ENCODE assay signal across 13 cellular contexts in the genomic region with DNA sequence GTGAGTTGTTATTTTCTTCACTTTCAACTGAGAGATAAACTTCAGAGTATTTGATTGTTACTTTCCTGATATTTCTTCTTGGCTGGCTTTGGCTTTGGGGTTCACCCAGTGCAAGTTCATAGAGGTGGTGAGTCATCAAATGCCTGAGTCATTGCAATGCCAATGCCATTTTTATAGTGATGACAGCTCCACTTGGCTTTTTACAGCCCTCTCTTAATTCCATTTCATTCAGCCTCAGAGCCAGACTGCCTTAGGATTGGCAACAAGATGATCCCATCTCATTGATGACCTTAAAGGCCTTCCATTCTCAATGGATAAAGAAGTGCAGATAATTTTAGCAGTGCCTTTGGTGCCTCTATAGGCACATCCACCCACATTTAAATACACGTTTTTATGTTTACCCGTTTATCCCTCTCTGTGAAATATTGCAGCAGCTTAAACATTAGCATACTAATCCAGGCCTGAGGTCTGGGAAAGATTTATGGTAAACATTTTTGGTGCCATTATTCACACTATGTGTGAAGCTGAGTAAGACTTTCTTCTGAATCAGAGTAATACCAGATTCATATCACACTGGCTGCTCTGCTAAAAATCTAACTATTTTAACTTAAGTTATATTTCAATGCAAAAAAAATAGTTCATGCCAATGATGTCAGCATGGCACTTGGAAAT.
A peak's percentile ranks its signal among the peaks of the same experiment; 100 is the strongest.
DNase-seq lines count a peak whose midpoint lies in the region; ATAC-seq and TF ChIP-seq lines count a peak whose summit lies in the region.
"Had no signal": no experiment of that assay in that cellular context is flagged by ENCODE, and none has a peak within 500 bp of the region (broad histone marks: within the 10 kb centered on the region; RNA-seq: fewer than 3 reads in every experiment).

No MANE protein-coding gene starts in this region.

- H3K4me3 Mint-ChIP-seq in Calu3 (ENCODE audit: low read depth, unreplicated experiment) (no peak overlapping the region), endodermal cell (no peak overlapping the region)
- H3K4me3 Mint-ChIP-seq in CD4-positive, alpha-beta memory T cell = no peak overlapping the region
- H3K4me3 Mint-ChIP-seq: CD8-positive, alpha-beta memory T cell had no signal

- CTCF ChIA-PET in Calu3 (lab: Charles Lee) = no interaction called here
- CTCF ChIA-PET in CD4-positive, alpha-beta memory T cell (lab: Charles Lee; ENCODE audit: partially characterized antibody) = no interaction called here

- POLR2A ChIA-PET in CD4-positive, alpha-beta memory T cell (lab: Charles Lee; ENCODE audit: partially characterized antibody) = no interaction called here

- no peaks in the 10 kb centered on the region for H3K36me3 Mint-ChIP-seq in Calu3 (ENCODE audit: insufficient read depth, unreplicated experiment)
- H3K36me3 Mint-ChIP-seq in endodermal cell (ENCODE audit: low read depth) = no peaks in the 10 kb centered on the region
- no peaks in the 10 kb centered on the region for H3K36me3 Mint-ChIP-seq in CD4-positive, alpha-beta memory T cell
- H3K36me3 Mint-ChIP-seq: CD8-positive, alpha-beta memory T cell had no signal

- in situ Hi-C loops in astrocyte of the cerebellum (cut with HindIII; ENCODE audit: low sequenced_read_pairs) = no loop called here

- H3K27ac Mint-ChIP-seq in Calu3 (ENCODE audit: unreplicated experiment) = no peak overlapping the region
- no peak overlapping the region for H3K27ac Mint-ChIP-seq in endodermal cell
- no peak overlapping the region for H3K27ac Mint-ChIP-seq in CD4-positive, alpha-beta memory T cell
- H3K27ac Mint-ChIP-seq: CD8-positive, alpha-beta memory T cell had no signal

- H3K36me3 ChIP-seq in hepatocyte (replicated peaks; ENCODE audit: insufficient read depth, low read depth) (no peaks in the 10 kb centered on the region), endodermal cell (ENCODE audit: control insufficient read depth, insufficient read depth, low read length) (no peaks in the 10 kb centered on the region)
- no peaks in the 10 kb centered on the region for H3K36me3 ChIP-seq in CD4-positive, alpha-beta memory T cell (ENCODE audit: insufficient read depth, low read length)

- H3K27ac ChIP-seq in hepatocyte = no peak overlapping the region
- no peak overlapping the region for H3K27ac ChIP-seq in endodermal cell (ENCODE audit: low read depth, low read length)
- H3K27ac ChIP-seq in CD4-positive, alpha-beta memory T cell (ENCODE audit: low read depth, low read length) = no peak overlapping the region

- WGBS in hepatocyte (ENCODE audit: low lambda C conversion rate, missing lambda C conversion rate) = 67% methylated on average over 2 of the region's 2 CpGs
- 71% methylated on average over 2 of the region's 2 CpGs; no CpG with 5 or more reads in 1 of the 2 experiments for WGBS in endodermal cell (ENCODE audit: insufficient coverage in 1 of 2, insufficient read length in 1 of 2), 2 experiments

- H3K4me1 ChIP-seq in hepatocyte (ENCODE audit: insufficient read depth) (no peaks in the 10 kb centered on the region), endodermal cell (ENCODE audit: control insufficient read depth, insufficient read depth, low read length) (no peaks in the 10 kb centered on the region)
- H3K4me1 ChIP-seq in CD4-positive, alpha-beta memory T cell (ENCODE audit: insufficient read depth, low read length) = no peaks in the 10 kb centered on the region

- TF ChIP-seq CTCF in Calu3 (IDR thresholded peaks at IDR 0.05; ENCODE audit: unreplicated experiment) (no peak), astrocyte of the cerebellum (IDR thresholded peaks at IDR 0.05; ENCODE audit: low read depth, low read length, missing control alignments) (no peak), hepatocyte (IDR thresholded peaks at IDR 0.05; ENCODE audit: poor library complexity) (no peak), endodermal cell (conservative IDR thresholded peaks at IDR 0.05) (no peak)

- H3K27me3 ChIP-seq in hepatocyte (no peaks in the 10 kb centered on the region), endodermal cell (ENCODE audit: control insufficient read depth, insufficient read depth, low read length, poor library complexity, severe bottlenecking) (no peaks in the 10 kb centered on the region)
- no peaks in the 10 kb centered on the region for H3K27me3 ChIP-seq in CD4-positive, alpha-beta memory T cell (ENCODE audit: insufficient read depth, low read length)

- no peak overlapping the region for H2AFZ ChIP-seq in hepatocyte

- no peaks in the 10 kb centered on the region for H3K79me2 ChIP-seq in hepatocyte

- no peaks in the 10 kb centered on the region for H4K20me1 ChIP-seq in hepatocyte (ENCODE audit: insufficient read depth, poor library complexity, severe bottlenecking)

- no peak overlapping the region for H3K4me3 ChIP-seq in astrocyte of the cerebellum (ENCODE audit: low read depth, low read length)
- no peak overlapping the region for H3K4me3 ChIP-seq in hepatocyte
- no peak overlapping the region for H3K4me3 ChIP-seq in endodermal cell (ENCODE audit: low read length)
- no peak overlapping the region for H3K4me3 ChIP-seq in CD4-positive, alpha-beta memory T cell (ENCODE audit: low read length in 2 of 2)

- no peak for ATAC-seq in GM19397 (IDR thresholded peaks at IDR 0.05; ENCODE audit: unreplicated experiment)

- no TSS peak for BruUV-seq in Calu3 (replicated peaks; lab: Mats Ljungman, UMichigan)

- H3K27me3 Mint-ChIP-seq in Calu3 (ENCODE audit: unreplicated experiment) = no peaks in the 10 kb centered on the region
- no peaks in the 10 kb centered on the region for H3K27me3 Mint-ChIP-seq in endodermal cell (ENCODE audit: insufficient read depth)
- H3K27me3 Mint-ChIP-seq in CD4-positive, alpha-beta memory T cell = no peaks in the 10 kb centered on the region
- H3K27me3 Mint-ChIP-seq: CD8-positive, alpha-beta memory T cell had no signal

- no peaks in the 10 kb centered on the region for H3K9me2 ChIP-seq in hepatocyte (replicated peaks; ENCODE audit: insufficient read depth)

- no peaks in the 10 kb centered on the region for H3K4me1 Mint-ChIP-seq in Calu3 (ENCODE audit: low read depth, unreplicated experiment)
- H3K4me1 Mint-ChIP-seq in endodermal cell = no peaks in the 10 kb centered on the region
- no peaks in the 10 kb centered on the region for H3K4me1 Mint-ChIP-seq in CD4-positive, alpha-beta memory T cell
- H3K4me1 Mint-ChIP-seq: CD8-positive, alpha-beta memory T cell had no signal

- intact Hi-C loops in Calu3 (cut with micrococcal nuclease; ENCODE audit: unreplicated experiment) = no loop called here
- intact Hi-C loops in CD4-positive, alpha-beta memory T cell (cut with micrococcal nuclease) = no loop called here

- peak; percentile 8 for DNase-seq in Calu3
- peak; percentile 55 for DNase-seq in HS-5 (ENCODE audit: low read depth)
- peak; percentile 1 for DNase-seq in astrocyte of the cerebellum (ENCODE audit: low read depth)
- DNase-seq in hepatocyte (ENCODE audit: low spot score) = peak; percentile 30
- no peak for DNase-seq in endodermal cell
- DNase-seq in CD4-positive, alpha-beta memory T cell = no peak
- no peak for DNase-seq in AG08396 (ENCODE audit: low spot score)
- DNase-seq: activated CD4-positive, alpha-beta T cell treated with anti-CD3 and anti-CD28 coated beads, Interleukin-2, amount 50 U/mL, for 1 hour; activated effector memory CD4-positive, alpha-beta T cell treated with anti-CD3 and anti-CD28 coated beads, Interleukin-2, amount 50 U/mL, for 16 hours; CD8-positive, alpha-beta memory T cell; NCI-H1092; NCI-H774 had no signal

- H3K9me3 ChIP-seq in hepatocyte (ENCODE audit: low read depth) (no peaks in the 10 kb centered on the region), endodermal cell (ENCODE audit: control insufficient read depth, low read length) (no peaks in the 10 kb centered on the region)
- H3K9me3 ChIP-seq in CD4-positive, alpha-beta memory T cell (ENCODE audit: control insufficient read depth in 1 of 2, low read length in 2 of 2) = no peaks in the 10 kb centered on the region

- H3K9ac ChIP-seq in endodermal cell (ENCODE audit: extremely low read depth, low read length, poor library complexity, severe bottlenecking) = no peak overlapping the region

- no peak overlapping the region for H3K4me2 ChIP-seq in hepatocyte

- H3K9me3 Mint-ChIP-seq in Calu3 (ENCODE audit: low read depth, unreplicated experiment) (no peaks in the 10 kb centered on the region), endodermal cell (no peaks in the 10 kb centered on the region)
- H3K9me3 Mint-ChIP-seq in CD4-positive, alpha-beta memory T cell = peaks cover 0 to 17% (median 4%) of the 10 kb centered on the region in 8 donors

Comparison
In these comparisons a context has a peak if more than half of its experiments do, and no peak if none do; other contexts are left out.
1. DNase-seq: peak in Calu3 (single experiment), HS-5 (single experiment), astrocyte of the cerebellum (single experiment) and hepatocyte (single experiment); none in endodermal cell (single experiment), CD4-positive, alpha-beta memory T cell (0 of 5) and AG08396 (single experiment).